7 cellular contexts compared by ENCODE assay signal in genomic region chr7:39145283-39145682, GRCh38.
"Had no signal": no experiment of that assay in that cellular context is flagged by ENCODE, and none has a peak within 500 bp of the region (broad histone marks: within the 10 kb centered on the region; RNA-seq: fewer than 3 reads in every experiment).

No MANE protein-coding gene starts in this region.

- H3K4me3 ChIP-seq: K562 had no signal

- ATAC-seq: HepG2, K562 had no signal

- H3K27ac ChIP-seq: HL-60, KMS-11 had no signal

- DNase-seq: IMR-90, KBM-7, KG1 had no signal
